In genomic region chr1:38735651-38736161, GRCh38 we compare ENCODE assay signal across 23 cellular contexts.
DNase-seq lines count a peak whose midpoint lies in the region; ATAC-seq and TF ChIP-seq lines count a peak whose summit lies in the region.
"Had no signal": no experiment of that assay in that cellular context is flagged by ENCODE, and none has a peak within 500 bp of the region (broad histone marks: within the 10 kb centered on the region; RNA-seq: fewer than 3 reads in every experiment).

No MANE protein-coding gene starts in this region.

- H3K9me3 Mint-ChIP-seq in immature natural killer cell (no peaks in the 10 kb centered on the region), nephron progenitor cell (peaks cover 3% of the 10 kb centered on the region)
- H3K9me3 Mint-ChIP-seq: CD8-positive, alpha-beta T cell; neural crest cell; T-helper 2 cell treated with Interferon-gamma antibody and Interleukin-4, amounts not matched to agents 5 μg/mL and 100 μg/mL, for 36 hours had no signal

- intact Hi-C loops in mammary epithelial cell (cut with micrococcal nuclease): no loop called here

- dilution Hi-C loops in mammary epithelial cell (cut with HindIII; ENCODE audit: low sequenced_read_pairs): loop anchor here (5.0 kb wide), 1 partner anchor 83 kb away; no protein-coding TSS in a partner anchor

- H3K4me1 ChIP-seq in mammary epithelial cell (ENCODE audit: insufficient read depth, low read length): peaks cover 8% of the 10 kb centered on the region
- H3K4me1 ChIP-seq: A549, esophagus muscularis mucosa, right atrium auricular region, uterus had no signal

- H3K4me1 Mint-ChIP-seq in immature natural killer cell (no peaks in the 10 kb centered on the region), nephron progenitor cell (no peaks in the 10 kb centered on the region)
- H3K4me1 Mint-ChIP-seq: neural crest cell had no signal

- peak; percentile 86 for DNase-seq in AG04449 (ENCODE audit: low read depth, low spot score)
- DNase-seq in M059J (ENCODE audit: low read depth): peak; percentile 76
- peak; percentile 41 for DNase-seq in mammary epithelial cell
- peak; percentile 62 for DNase-seq in hepatic stellate cell (ENCODE audit: low spot score)
- DNase-seq in NOMO-1 treated with dmso at 0.1 percent for 144 hours (lab: John Stamatoyannopoulos, UW; ENCODE audit: unreplicated experiment): no peak
- no peak for DNase-seq in immature natural killer cell
- DNase-seq in nephron progenitor cell: no peak
- DNase-seq: CD8-positive, alpha-beta T cell; DND-41; hippocampal formation; NCI-H187 treated with DMSO at 0.1 percent for 48 hours; NCI-H446; Right ventricle myocardium superior; uterus had no signal

- no peaks in the 10 kb centered on the region for H4K20me1 ChIP-seq in mammary epithelial cell (ENCODE audit: insufficient read depth, low read length)

- H3K9ac ChIP-seq in mammary epithelial cell (ENCODE audit: insufficient read depth, low read length): no peak overlapping the region

- no peak overlapping the region for H3K4me3 ChIP-seq in AG04449 (ENCODE audit: low read depth, low read length)
- no peak overlapping the region for H3K4me3 ChIP-seq in mammary epithelial cell (replicated peaks in 1 of 3; ENCODE audit: insufficient read depth in 1 of 3, low read depth in 2 of 3, low read length in 3 of 3)
- H3K4me3 ChIP-seq: A549, coronary artery, esophagus muscularis mucosa, right atrium auricular region, uterus had no signal

- H3K36me3 ChIP-seq in mammary epithelial cell (ENCODE audit: insufficient read depth, low read length): no peaks in the 10 kb centered on the region
- H3K36me3 ChIP-seq: esophagus muscularis mucosa, right atrium auricular region, uterus had no signal

- H3K27me3 Mint-ChIP-seq in immature natural killer cell (ENCODE audit: low read depth in 3 of 3) (peaks cover 8 to 15% (median 9%) of the 10 kb centered on the region in 3 donors), nephron progenitor cell (ENCODE audit: low read depth, poor library complexity) (peaks cover 34% of the 10 kb centered on the region)

- H3K9me3 ChIP-seq in mammary epithelial cell (replicated peaks; ENCODE audit: insufficient read depth, low read length): no peaks in the 10 kb centered on the region
- H3K9me3 ChIP-seq: A549, esophagus muscularis mucosa, right atrium auricular region, uterus had no signal

- no peak for ATAC-seq in GM19324 (IDR thresholded peaks at IDR 0.05; ENCODE audit: low FRiP score, unreplicated experiment)
- ATAC-seq: A549; activated CD4-positive, CD25-positive, alpha-beta regulatory T cell treated with anti-CD3 and anti-CD28 coated beads, Interleukin-2, amount 50 U/mL, for 24 hours; CD8-positive, alpha-beta T cell had no signal

- H3K27ac Mint-ChIP-seq in immature natural killer cell (no peak overlapping the region), nephron progenitor cell (no peak overlapping the region)
- H3K27ac Mint-ChIP-seq: CD8-positive, alpha-beta T cell; mesothelial cell of epicardium; T-helper 2 cell treated with Interferon-gamma antibody and Interleukin-4, amounts not matched to agents 5 μg/mL and 100 μg/mL, for 36 hours had no signal

- H2AFZ ChIP-seq in mammary epithelial cell (ENCODE audit: low read depth, low read length): no peak overlapping the region

- H3K79me2 ChIP-seq in mammary epithelial cell (ENCODE audit: insufficient read depth, low read length): no peaks in the 10 kb centered on the region

- POLR2A ChIA-PET in AG04449 (lab: Yijun Ruan, JAX): no interaction called here

- H3K4me3 Mint-ChIP-seq in immature natural killer cell: no peak overlapping the region
- H3K4me3 Mint-ChIP-seq in nephron progenitor cell: no peak overlapping the region
- H3K4me3 Mint-ChIP-seq: CD8-positive, alpha-beta T cell; mesothelial cell of epicardium; neural crest cell; T-helper 2 cell treated with Interferon-gamma antibody and Interleukin-4, amounts not matched to agents 5 μg/mL and 100 μg/mL, for 36 hours had no signal

- no peak overlapping the region for H3K4me2 ChIP-seq in mammary epithelial cell (ENCODE audit: insufficient read depth, low read depth, low read length)
- H3K4me2 ChIP-seq: A549 had no signal

- in situ Hi-C loops in mammary epithelial cell (cut with MboI; ENCODE audit: low sequenced_read_pairs in 2 of 2): no loop called here

- no peaks in the 10 kb centered on the region for H3K27me3 ChIP-seq in mammary epithelial cell (ENCODE audit: insufficient read depth, low read length)
- H3K27me3 ChIP-seq: right atrium auricular region, uterus had no signal

- CTCF ChIA-PET in AG04449 (lab: Yijun Ruan, JAX) (no interaction called here), mammary epithelial cell (lab: Charles Lee; ENCODE audit: low non-redundant PET) (no interaction called here)

- no peak overlapping the region for H3K27ac ChIP-seq in mammary epithelial cell (ENCODE audit: insufficient read depth, low read depth, low read length)
- H3K27ac ChIP-seq: A549, coronary artery, esophagus muscularis mucosa, right atrium auricular region, uterus had no signal

- WGBS in mammary epithelial cell (ENCODE audit: low coverage, missing lambda C conversion rate): 14% methylated on average over 6 of the region's 6 CpGs

- TF ChIP-seq CTCF in AG04449 (IDR thresholded peaks at IDR 0.05; ENCODE audit: insufficient read depth, low read length, missing control alignments) (no peak), mammary epithelial cell (conservative IDR thresholded peaks at IDR 0.05 in 1 of 2, IDR thresholded peaks at IDR 0.05 in 1 of 2; ENCODE audit: extremely low read depth in 1 of 2, insufficient read depth in 1 of 2, low read depth in 1 of 2, low read length in 2 of 2) (no peak), nephron progenitor cell (IDR thresholded peaks at IDR 0.05) (no peak)

- no TSS peak for BruUV-seq in mammary epithelial cell (replicated peaks; lab: Mats Ljungman, UMichigan)

- H3K36me3 Mint-ChIP-seq in immature natural killer cell: no peaks in the 10 kb centered on the region
- no peaks in the 10 kb centered on the region for H3K36me3 Mint-ChIP-seq in nephron progenitor cell (ENCODE audit: low read depth)
- H3K36me3 Mint-ChIP-seq: CD8-positive, alpha-beta T cell; mesothelial cell of epicardium had no signal

Comparison
In these comparisons a context has a peak if more than half of its experiments do, and no peak if none do; other contexts are left out.
1. DNase-seq: peak in AG04449 (single experiment), M059J (single experiment), mammary epithelial cell (single experiment) and hepatic stellate cell (single experiment); none in NOMO-1 treated with dmso at 0.1 percent for 144 hours (single experiment), immature natural killer cell (0 of 3) and nephron progenitor cell (single experiment).